35 cellular contexts compared by ENCODE assay signal in the genomic region with DNA sequence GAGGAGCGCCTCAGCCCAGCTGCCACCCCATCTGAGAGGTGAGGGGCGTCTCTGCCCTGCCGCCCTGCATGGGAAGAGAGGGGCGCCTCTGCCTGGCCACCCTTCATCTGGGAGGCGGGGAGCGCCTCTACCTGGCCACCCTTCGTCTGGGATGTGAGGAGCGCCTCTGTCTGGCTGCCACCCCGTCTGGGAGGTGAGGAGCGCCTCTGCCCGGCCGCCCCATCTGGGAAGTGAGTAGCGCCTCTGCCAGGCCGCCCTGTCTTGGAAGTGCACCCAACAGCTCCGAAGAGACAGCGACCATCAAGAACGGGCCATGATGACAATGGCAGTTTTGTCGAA.
A peak's percentile ranks its signal among the peaks of the same experiment; 100 is the strongest.
DNase-seq lines count a peak whose midpoint lies in the region; ATAC-seq, FAIRE-seq and TF ChIP-seq lines count a peak whose summit lies in the region.
"Had no signal": no experiment of that assay in that cellular context is flagged by ENCODE, and none has a peak within 500 bp of the region (broad histone marks: within the 10 kb centered on the region; RNA-seq: fewer than 3 reads in every experiment).

No MANE protein-coding gene starts in this region.

- no peaks in the 10 kb centered on the region for H3K36me3 ChIP-seq in kidney (ENCODE audit: control insufficient read depth in 1 of 2, insufficient read depth in 2 of 2, low read length in 2 of 2)
- H3K36me3 ChIP-seq: BE2C; BLaER1; BLaER1 treated with 17β-estradiol and CSF1 and Interleukin-3, amounts not matched to agents 10 nM and 100 nM had no signal

- peak; percentile 31 for ATAC-seq in stimulated activated naive CD8-positive, alpha-beta T cell treated with anti-CD3 and anti-CD28 coated beads, Interleukin-15, amount 100 ng/mL, for 72 hours
- ATAC-seq in stimulated activated naive CD8-positive, alpha-beta T cell treated with anti-CD3 and anti-CD28 coated beads, Interleukin-15, Interleukin-2, amounts not matched to agents 100 U/mL and 50 U/mL, for 24 hours: no peak
- peak; percentile 20 for ATAC-seq in stimulated activated memory B cell treated with anti-CD40 and anti-IgM and Interleukin-4, amounts not matched to agents 10 μg/mL and 1 μg/mL and 100 μg/mL, for 72 hours
- no peak for ATAC-seq in GM21717 (IDR thresholded peaks at IDR 0.05; ENCODE audit: unreplicated experiment)
- ATAC-seq: A549; CD8-positive, alpha-beta T cell had no signal

- FAIRE-seq in kidney (lab: Jason Lieb, UNC): no peak
- FAIRE-seq: A204.1, A549, D721Med had no signal

- H3K4me3 ChIP-seq in kidney (ENCODE audit: low read length in 2 of 2): no peak overlapping the region
- H3K4me3 ChIP-seq: A549; BLaER1; BLaER1 treated with 17β-estradiol and CSF1 and Interleukin-3, amounts not matched to agents 10 nM and 100 nM had no signal

- H3K4me3 Mint-ChIP-seq in stimulated activated naive CD8-positive, alpha-beta T cell treated with anti-CD3 and anti-CD28 coated beads, Interleukin-15, amount 100 ng/mL, for 72 hours: no peak overlapping the region
- H3K4me3 Mint-ChIP-seq in stimulated activated memory B cell treated with anti-CD40 and anti-IgM and Interleukin-4, amounts not matched to agents 10 μg/mL and 1 μg/mL and 100 μg/mL, for 72 hours: no peak overlapping the region
- H3K4me3 Mint-ChIP-seq: B cell; CD14-positive monocyte; CD4-positive, alpha-beta memory T cell; CD4-positive, alpha-beta T cell; CD4-positive, CD25-positive, alpha-beta regulatory T cell; CD8-positive, alpha-beta memory T cell; CD8-positive, alpha-beta T cell had no signal

- H3K27ac ChIP-seq in kidney (ENCODE audit: low read depth in 2 of 2, low read length in 2 of 2): no peak overlapping the region
- H3K27ac ChIP-seq: 22Rv1; A549; BLaER1; BLaER1 treated with 17β-estradiol and CSF1 and Interleukin-3, amounts not matched to agents 10 nM and 100 nM; C4-2B had no signal

- TF ChIP-seq CTCF in kidney (IDR thresholded peaks at IDR 0.05; ENCODE audit: borderline replicate concordance, extremely low read depth, insufficient read depth): no peak

- intact Hi-C loops in kidney (cut with DNase I): no loop called here
- intact Hi-C loops in cardiac septum (cut with DNase I): no loop called here

- H3K4me1 ChIP-seq in kidney (ENCODE audit: control insufficient read depth in 1 of 2, insufficient read depth in 1 of 2, low read depth in 1 of 2, low read length in 2 of 2): no peaks in the 10 kb centered on the region
- H3K4me1 ChIP-seq: A549; BLaER1; BLaER1 treated with 17β-estradiol and CSF1 and Interleukin-3, amounts not matched to agents 10 nM and 100 nM had no signal

- no peak for DNase-seq in stimulated activated naive CD8-positive, alpha-beta T cell treated with anti-CD3 and anti-CD28 coated beads, Interleukin-15, amount 100 ng/mL, for 72 hours
- DNase-seq in stimulated activated naive CD8-positive, alpha-beta T cell treated with anti-CD3 and anti-CD28 coated beads, Interleukin-15, Interleukin-2, amounts not matched to agents 100 U/mL and 50 U/mL, for 24 hours: no peak
- peak; percentile 62 for DNase-seq in kidney
- DNase-seq in cardiac septum (ENCODE audit: low spot score): no peak
- DNase-seq: 8988T; ACHN; AML-193; BE2C; C1 segment of cervical spinal cord; Caco-2; Calu3; CD4-positive, alpha-beta memory T cell; CD4-positive, alpha-beta T cell; CD4-positive, CD25-positive, alpha-beta regulatory T cell; CD8-positive, alpha-beta memory T cell; CD8-positive, alpha-beta T cell; COR-L47; DMS 273 treated with DMSO at 0.1 percent for 48 hours; DMS153; DMS53; DMS79; DMS79 treated with DMSO at 0.1 percent for 48 hours; DND-41; EL had no signal

- peaks cover 6% of the 10 kb centered on the region for H3K27me3 Mint-ChIP-seq in stimulated activated naive CD8-positive, alpha-beta T cell treated with anti-CD3 and anti-CD28 coated beads, Interleukin-15, amount 100 ng/mL, for 72 hours
- peaks cover 23% of the 10 kb centered on the region for H3K27me3 Mint-ChIP-seq in stimulated activated memory B cell treated with anti-CD40 and anti-IgM and Interleukin-4, amounts not matched to agents 10 μg/mL and 1 μg/mL and 100 μg/mL, for 72 hours
- H3K27me3 Mint-ChIP-seq: CD4-positive, CD25-positive, alpha-beta regulatory T cell had no signal

- no peaks in the 10 kb centered on the region for H3K9me3 ChIP-seq in kidney (ENCODE audit: control insufficient read depth in 1 of 2, low read length in 2 of 2)
- H3K9me3 ChIP-seq: A549, BE2C had no signal

- no peaks in the 10 kb centered on the region for H3K9me3 Mint-ChIP-seq in stimulated activated naive CD8-positive, alpha-beta T cell treated with anti-CD3 and anti-CD28 coated beads, Interleukin-15, amount 100 ng/mL, for 72 hours
- peaks cover 3% of the 10 kb centered on the region for H3K9me3 Mint-ChIP-seq in stimulated activated memory B cell treated with anti-CD40 and anti-IgM and Interleukin-4, amounts not matched to agents 10 μg/mL and 1 μg/mL and 100 μg/mL, for 72 hours
- H3K9me3 Mint-ChIP-seq: CD4-positive, alpha-beta T cell; CD8-positive, alpha-beta memory T cell; CD8-positive, alpha-beta T cell had no signal

- no peaks in the 10 kb centered on the region for H3K36me3 Mint-ChIP-seq in stimulated activated memory B cell treated with anti-CD40 and anti-IgM and Interleukin-4, amounts not matched to agents 10 μg/mL and 1 μg/mL and 100 μg/mL, for 72 hours
- H3K36me3 Mint-ChIP-seq: CD14-positive monocyte; CD4-positive, alpha-beta memory T cell; CD4-positive, CD25-positive, alpha-beta regulatory T cell; CD8-positive, alpha-beta memory T cell; CD8-positive, alpha-beta T cell had no signal

- no peak overlapping the region for H3K9ac ChIP-seq in kidney (ENCODE audit: low read length in 2 of 2)
- H3K9ac ChIP-seq: BLaER1; BLaER1 treated with 17β-estradiol and CSF1 and Interleukin-3, amounts not matched to agents 10 nM and 100 nM had no signal

- no peak overlapping the region for H3K27ac Mint-ChIP-seq in stimulated activated naive CD8-positive, alpha-beta T cell treated with anti-CD3 and anti-CD28 coated beads, Interleukin-15, amount 100 ng/mL, for 72 hours
- no peak overlapping the region for H3K27ac Mint-ChIP-seq in stimulated activated memory B cell treated with anti-CD40 and anti-IgM and Interleukin-4, amounts not matched to agents 10 μg/mL and 1 μg/mL and 100 μg/mL, for 72 hours
- H3K27ac Mint-ChIP-seq: B cell; CD14-positive monocyte; CD4-positive, alpha-beta memory T cell; CD4-positive, alpha-beta T cell; CD4-positive, CD25-positive, alpha-beta regulatory T cell; CD8-positive, alpha-beta memory T cell; CD8-positive, alpha-beta T cell had no signal

- no peaks in the 10 kb centered on the region for H3K4me1 Mint-ChIP-seq in stimulated activated naive CD8-positive, alpha-beta T cell treated with anti-CD3 and anti-CD28 coated beads, Interleukin-15, amount 100 ng/mL, for 72 hours
- H3K4me1 Mint-ChIP-seq in stimulated activated memory B cell treated with anti-CD40 and anti-IgM and Interleukin-4, amounts not matched to agents 10 μg/mL and 1 μg/mL and 100 μg/mL, for 72 hours: no peaks in the 10 kb centered on the region
- H3K4me1 Mint-ChIP-seq: B cell; CD14-positive monocyte; CD4-positive, alpha-beta memory T cell; CD4-positive, CD25-positive, alpha-beta regulatory T cell; CD8-positive, alpha-beta memory T cell had no signal

Comparison
In these comparisons a context has a peak if more than half of its experiments do, and no peak if none do; other contexts are left out.
1. ATAC-seq: peak in stimulated activated naive CD8-positive, alpha-beta T cell treated with anti-CD3 and anti-CD28 coated beads, Interleukin-15, amount 100 ng/mL, for 72 hours (single experiment) and stimulated activated memory B cell treated with anti-CD40 and anti-IgM and Interleukin-4, amounts not matched to agents 10 μg/mL and 1 μg/mL and 100 μg/mL, for 72 hours (single experiment); none in stimulated activated naive CD8-positive, alpha-beta T cell treated with anti-CD3 and anti-CD28 coated beads, Interleukin-15, Interleukin-2, amounts not matched to agents 100 U/mL and 50 U/mL, for 24 hours (single experiment) and GM21717 (single experiment).